Comparison of ENCODE assay signal across 8 cellular contexts in the genomic region with DNA sequence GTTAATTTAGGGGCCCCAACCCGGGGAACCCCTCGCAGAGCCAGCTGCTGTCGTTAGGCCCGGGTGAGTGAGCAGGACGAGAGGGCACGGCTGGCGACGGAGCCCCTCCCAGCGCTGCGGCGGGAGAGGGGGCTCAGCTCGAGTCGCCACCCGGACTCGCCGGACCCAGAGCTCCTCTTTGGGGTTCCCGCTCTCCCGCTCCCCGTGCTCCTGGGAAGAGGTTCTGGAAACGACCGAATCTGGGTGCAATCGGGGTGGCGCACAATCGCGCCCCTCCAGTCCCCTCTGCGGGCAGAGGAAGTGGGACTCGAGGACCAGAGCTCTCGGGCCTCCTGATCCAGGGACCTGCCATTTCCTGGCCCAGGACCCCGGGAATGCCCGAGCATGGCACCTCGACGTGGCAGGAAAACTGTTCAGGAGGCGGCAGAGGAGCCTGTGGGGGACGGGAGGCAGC. TPM values are rescaled to one million over a fixed set of nuclear protein-coding genes. Genes with fewer than 3 reads are reported as not detected.
DNase-seq lines count a peak whose midpoint lies in the region; ATAC-seq, FAIRE-seq and TF ChIP-seq lines count a peak whose summit lies in the region.

No MANE protein-coding gene starts in this region.

- no peaks in the 10 kb centered on the region for H3K9me3 ChIP-seq in kidney (ENCODE audit: control insufficient read depth in 1 of 2, low read length in 2 of 2)
- no peaks in the 10 kb centered on the region for H3K9me3 ChIP-seq in thoracic aorta

- DNase-seq in activated T-cell treated with anti-CD3 and anti-CD28 coated beads, Interleukin-2, amount 50 U/mL, for 24 hours, result no peak
- DNase-seq in activated T-cell treated with anti-CD3 and anti-CD28 coated beads, Interleukin-2, amount 50 U/mL, for 1 hour, result no peak
- DNase-seq in kidney, result peak; percentile 74
- no peak for DNase-seq in thoracic aorta (ENCODE audit: low spot score)
- DNase-seq in SK-N-DZ (ENCODE audit: low spot score), result no peak
- no peak for DNase-seq in central memory CD4-positive, alpha-beta T cell

- H3K9me3 Mint-ChIP-seq in activated T-cell treated with anti-CD3 and anti-CD28 coated beads, Interleukin-2, amount 50 U/mL, for 24 hours, result no peaks in the 10 kb centered on the region
- H3K9me3 Mint-ChIP-seq in activated naive CD8-positive, alpha-beta T cell (ENCODE audit: low read depth), result no peaks in the 10 kb centered on the region

- ATAC-seq in thoracic aorta (ENCODE audit: insufficient number of reproducible peaks, low FRiP score, low read depth), result no peak
- no peak for ATAC-seq in GM21717 (IDR thresholded peaks at IDR 0.05; ENCODE audit: unreplicated experiment)

- no peaks in the 10 kb centered on the region for H3K36me3 Mint-ChIP-seq in activated T-cell treated with anti-CD3 and anti-CD28 coated beads, Interleukin-2, amount 50 U/mL, for 24 hours (ENCODE audit: low read depth)
- no peaks in the 10 kb centered on the region for H3K36me3 Mint-ChIP-seq in activated naive CD8-positive, alpha-beta T cell

- peaks cover 19% of the 10 kb centered on the region for H3K27me3 Mint-ChIP-seq in activated T-cell treated with anti-CD3 and anti-CD28 coated beads, Interleukin-2, amount 50 U/mL, for 24 hours
- no peaks in the 10 kb centered on the region for H3K27me3 Mint-ChIP-seq in activated naive CD8-positive, alpha-beta T cell

- peak overlapping the region; percentile 64 for H3K4me3 Mint-ChIP-seq in activated T-cell treated with anti-CD3 and anti-CD28 coated beads, Interleukin-2, amount 50 U/mL, for 24 hours
- peak overlapping the region; percentile 66 for H3K4me3 Mint-ChIP-seq in activated naive CD8-positive, alpha-beta T cell

- TF ChIP-seq CTCF in kidney (IDR thresholded peaks at IDR 0.05; ENCODE audit: borderline replicate concordance, extremely low read depth, insufficient read depth) (no peak), thoracic aorta (IDR thresholded peaks at IDR 0.05) (no peak)

- intact Hi-C loops in kidney (cut with DNase I), result no loop called here

- H3K4me3 ChIP-seq in kidney (ENCODE audit: low read length in 2 of 2) (peak overlapping the region in 1 of 2 donors; percentile 54), thoracic aorta (peak overlapping the region; percentile 80)

- no peak overlapping the region for H3K9ac ChIP-seq in kidney (ENCODE audit: low read length in 2 of 2)

- H3K36me3 ChIP-seq in kidney (ENCODE audit: control insufficient read depth in 1 of 2, insufficient read depth in 2 of 2, low read length in 2 of 2) (no peaks in the 10 kb centered on the region), thoracic aorta (no peaks in the 10 kb centered on the region)

- no peak overlapping the region for H3K27ac ChIP-seq in kidney (ENCODE audit: low read depth in 2 of 2, low read length in 2 of 2)
- H3K27ac ChIP-seq in thoracic aorta, result no peak overlapping the region

- no peaks in the 10 kb centered on the region for H3K27me3 ChIP-seq in thoracic aorta (replicated peaks; ENCODE audit: insufficient read depth)

- no peak for FAIRE-seq in kidney (lab: Jason Lieb, UNC)

- H3K4me1 ChIP-seq in kidney (ENCODE audit: control insufficient read depth in 1 of 2, insufficient read depth in 1 of 2, low read depth in 1 of 2, low read length in 2 of 2), result no peaks in the 10 kb centered on the region
- H3K4me1 ChIP-seq in thoracic aorta (ENCODE audit: control insufficient read depth in 1 of 2, low read depth in 2 of 2), result no peaks in the 10 kb centered on the region

- H3K4me1 Mint-ChIP-seq in activated T-cell treated with anti-CD3 and anti-CD28 coated beads, Interleukin-2, amount 50 U/mL, for 24 hours (ENCODE audit: low read depth), result peaks cover 4% of the 10 kb centered on the region
- H3K4me1 Mint-ChIP-seq in activated naive CD8-positive, alpha-beta T cell (ENCODE audit: low read depth), result peaks cover 3% of the 10 kb centered on the region

- no peak overlapping the region for H3K27ac Mint-ChIP-seq in activated T-cell treated with anti-CD3 and anti-CD28 coated beads, Interleukin-2, amount 50 U/mL, for 24 hours
- H3K27ac Mint-ChIP-seq in activated naive CD8-positive, alpha-beta T cell, result no peak overlapping the region

RNA-seq across cellular contexts. Expression of gene ARAF, which starts 37.3 kb away (rescaled TPM):
- total RNA-seq in kidney, result 79.4 TPM
- 105 TPM for polyA plus RNA-seq in kidney (ENCODE audit: insufficient read depth, low read depth, low replicate concordance)
- total RNA-seq in thoracic aorta, result 10 to 100 TPM; 44.5 to 52.3 TPM
- polyA plus RNA-seq in SK-N-DZ (2014; cell fraction: cytosol; rRNA removed), result 13.5 and 16.3 TPM in 2 replicates
- 29.3 and 39.9 TPM in 2 replicates for polyA plus RNA-seq in SK-N-DZ (2014; cell fraction: nucleus; rRNA removed)

RNA-seq across cellular contexts. Expression of gene ZNF41, which starts 40.7 kb away (rescaled TPM):
- 12.7 TPM for total RNA-seq in kidney
- 2.5 TPM for polyA plus RNA-seq in kidney (ENCODE audit: insufficient read depth, low read depth, low replicate concordance)
- 1 to 10 TPM; 8.1 to 9.1 TPM for total RNA-seq in thoracic aorta
- polyA plus RNA-seq in SK-N-DZ (2014; cell fraction: cytosol; rRNA removed), result 4.5 and 4.9 TPM in 2 replicates
- 7.2 and 7.8 TPM in 2 replicates for polyA plus RNA-seq in SK-N-DZ (2014; cell fraction: nucleus; rRNA removed)

RNA-seq across cellular contexts. Expression of gene TIMP1, which starts 58.5 kb away (rescaled TPM):
- total RNA-seq in kidney, result 551 TPM
- 382 TPM for polyA plus RNA-seq in kidney (ENCODE audit: insufficient read depth, low read depth, low replicate concordance)
- 1,000 to 10,000 TPM in 1 of 2 donors, 100 to 1,000 TPM in 1; 635 to 1,379 TPM for total RNA-seq in thoracic aorta
- polyA plus RNA-seq in SK-N-DZ (2014; cell fraction: cytosol; rRNA removed), result 8.7 and 8.8 TPM in 2 replicates
- 3.7 and 5.9 TPM in 2 replicates for polyA plus RNA-seq in SK-N-DZ (2014; cell fraction: nucleus; rRNA removed)
